Comparison of ENCODE assay signal across 1 cellular context in the genomic region with DNA sequence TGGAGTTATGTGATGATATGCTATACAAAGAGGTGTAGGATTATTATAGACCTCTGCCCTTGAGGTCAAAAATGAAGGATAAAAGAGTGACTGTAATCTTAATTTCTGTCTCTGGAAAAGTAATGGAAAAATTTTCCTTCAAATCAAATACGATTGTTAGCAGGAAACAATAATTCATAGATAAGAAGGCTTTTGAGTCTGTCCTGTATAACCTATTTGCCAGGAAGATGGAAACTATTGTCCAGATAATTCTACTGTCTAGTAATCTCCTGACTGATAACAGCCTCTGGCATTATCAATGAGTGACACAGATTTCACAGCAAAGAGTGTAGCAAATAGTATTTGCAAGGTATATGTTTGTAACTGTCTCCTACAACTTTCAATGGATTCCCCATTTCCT.
TF ChIP-seq lines count a peak whose summit lies in the region.

No MANE protein-coding gene starts in this region.

TF ChIP-seq in SK-N-SH, 30 proteins besides CTCF, POLR2A, EP300 and RAD21 (continued from another document):
- no peak for TF ChIP-seq GATA2 (CRISPR knock-in tag; IDR thresholded peaks at IDR 0.05)
- TF ChIP-seq RCOR1 (IDR thresholded peaks at IDR 0.05; ENCODE audit: low read length) = peak; percentile 45; the same call in 1 of the 2 replicates
- no peak for TF ChIP-seq GABPA (IDR thresholded peaks at IDR 0.05; ENCODE audit: low read depth)
- 0 out of 2 replicates have a peak, but pooled peaks have one; percentile 22 for TF ChIP-seq TCF12 (IDR thresholded peaks at IDR 0.05)
- TF ChIP-seq FOXM1 (IDR thresholded peaks at IDR 0.05; ENCODE audit: low read depth) = no peak
- TF ChIP-seq SIN3A (IDR thresholded peaks at IDR 0.05; ENCODE audit: borderline replicate concordance, low read depth, low read length) = no peak
- TF ChIP-seq YY1 (IDR thresholded peaks at IDR 0.05; ENCODE audit: low read depth) = no peak
